Comparison of ENCODE assay signal across 33 cellular contexts in genomic region chr9:32380944-32381343, GRCh38.
"Had no signal": no experiment of that assay in that cellular context is flagged by ENCODE, and none has a peak within 500 bp of the region (broad histone marks: within the 10 kb centered on the region; RNA-seq: fewer than 3 reads in every experiment).

No MANE protein-coding gene starts in this region.

- DNase-seq: Karpas-422, Kasumi-1, KG1, MG63, MM.1S, MV-4-11, NCI-H1048, NCI-H1092, NCI-H1092 treated with DMSO at 0.1 percent for 48 hours, NCI-H1105, NCI-H1105 treated with DMSO at 0.1 percent for 48 hours, NCI-H1417 treated with DMSO at 0.1 percent for 48 hours, NCI-H1436, NCI-H1436 treated with DMSO at 0.1 percent for 48 hours, NCI-H1694, NCI-H1694 treated with DMSO at 0.1 percent for 48 hours, NCI-H187, NCI-H187 treated with DMSO at 0.1 percent for 48 hours, NCI-H1930, NCI-H2029, NCI-H2029 treated with DMSO at 0.1 percent for 48 hours, NCI-H2081, NCI-H2081 treated with DMSO at 0.1 percent for 48 hours, NCI-H2107, NCI-H2171, NCI-H2171 treated with DMSO at 0.1 percent for 48 hours, NCI-H2227 treated with DMSO at 0.1 percent for 48 hours, NCI-H226, NCI-H345, NCI-H446, NCI-H446 treated with DMSO at 0.1 percent for 48 hours, NCI-H510A had no signal

- H3K4me2 ChIP-seq: KMS-11 had no signal

- H3K9ac ChIP-seq: KMS-11 had no signal

- H3K36me3 ChIP-seq: MG63 had no signal

- H3K9me3 ChIP-seq: MG63 had no signal

- H3K4me3 ChIP-seq: MG63 had no signal

- H3K27ac ChIP-seq: KMS-11 had no signal

- H3K27me3 ChIP-seq: MG63 had no signal
